11 cellular contexts compared by ENCODE assay signal in the genomic region with DNA sequence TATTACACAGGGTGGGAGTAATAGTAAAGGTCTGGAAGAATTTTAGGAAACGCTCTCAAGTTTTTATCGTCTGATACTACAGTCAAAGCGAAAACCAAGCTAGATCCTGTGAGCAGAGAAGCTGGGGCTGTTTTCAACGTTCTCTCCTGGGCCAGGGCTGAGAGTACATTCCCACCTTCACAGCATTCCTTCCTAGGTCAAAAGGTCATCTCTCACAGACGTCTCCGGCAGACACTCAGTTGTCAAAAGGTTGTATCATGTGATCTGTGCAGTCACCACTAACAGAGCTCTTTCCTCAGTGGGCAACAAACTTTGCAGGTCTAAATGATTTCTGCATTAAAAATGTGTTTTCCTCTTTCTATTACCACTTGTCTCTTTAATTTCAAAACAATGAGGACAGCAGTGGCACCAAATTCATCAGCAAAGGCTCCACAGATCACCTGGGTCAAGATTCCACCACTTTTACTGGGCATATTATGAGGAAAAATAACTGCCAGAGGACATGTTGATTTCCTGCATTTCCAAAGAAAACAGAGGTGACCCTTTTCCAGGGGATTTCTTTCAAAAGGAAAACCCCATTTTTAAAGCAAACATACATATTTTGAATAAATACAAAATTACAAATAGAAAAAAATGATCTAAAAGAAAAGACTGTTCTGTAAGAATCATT. TPM values are rescaled to one million over a fixed set of nuclear protein-coding genes. Genes with fewer than 3 reads are reported as not detected.
DNase-seq lines count a peak whose midpoint lies in the region; ATAC-seq, FAIRE-seq and TF ChIP-seq lines count a peak whose summit lies in the region.
"Had no signal": no experiment of that assay in that cellular context is flagged by ENCODE, and none has a peak within 500 bp of the region (broad histone marks: within the 10 kb centered on the region; RNA-seq: fewer than 3 reads in every experiment).

No MANE protein-coding gene starts in this region.

- H3K4me1 Mint-ChIP-seq in astrocyte (ENCODE audit: low read depth, unreplicated experiment) (peaks cover 20% of the 10 kb centered on the region), neural progenitor cell (peaks cover 37% of the 10 kb centered on the region)

- H3K9me3 Mint-ChIP-seq in astrocyte (ENCODE audit: unreplicated experiment) (no peaks in the 10 kb centered on the region), neural progenitor cell (no peaks in the 10 kb centered on the region)

- TF ChIP-seq POLR2A in ovary (IDR thresholded peaks at IDR 0.05) (no peak), thyroid gland (IDR thresholded peaks at IDR 0.05) (no peak)

- H3K36me3 ChIP-seq in astrocyte (ENCODE audit: insufficient read depth, low read length) (peaks cover 13% of the 10 kb centered on the region), neural progenitor cell (no peaks in the 10 kb centered on the region), ovary (no peaks in the 10 kb centered on the region), thyroid gland (no peaks in the 10 kb centered on the region)
- H3K36me3 ChIP-seq: MG63 had no signal

- H3K27ac ChIP-seq in astrocyte (ENCODE audit: low read depth, low read length) (peak overlapping the region; percentile 80), neural progenitor cell (peak overlapping the region; percentile 91), ovary (no peak overlapping the region), thyroid gland (no peak overlapping the region)

- no peak overlapping the region for H2AFZ ChIP-seq in astrocyte (ENCODE audit: low read depth, low read length)
- H2AFZ ChIP-seq in neural progenitor cell (replicated peaks): no peak overlapping the region

- TF ChIP-seq CTCF in astrocyte (IDR thresholded peaks at IDR 0.05; ENCODE audit: insufficient read depth, low read depth, low read length) (no peak), neural progenitor cell (IDR thresholded peaks at IDR 0.05) (no peak), ovary (IDR thresholded peaks at IDR 0.05) (no peak), thyroid gland (IDR thresholded peaks at IDR 0.05) (no peak)

- H3K9ac ChIP-seq in astrocyte (ENCODE audit: low read length) (peak overlapping the region; percentile 61), neural progenitor cell (no peak overlapping the region)

- H3K4me3 Mint-ChIP-seq in astrocyte (ENCODE audit: unreplicated experiment) (no peak overlapping the region), neural progenitor cell (no peak overlapping the region)

- ATAC-seq in left ventricle myocardium superior (peak; percentile 57), GM18502 (IDR thresholded peaks at IDR 0.05; ENCODE audit: poor library complexity, unreplicated experiment) (no peak)

- DNase-seq in ELF-1 (ENCODE audit: low read depth, low spot score): peak; percentile 83
- peak; percentile 37 for DNase-seq in astrocyte (ENCODE audit: low read depth)
- DNase-seq in left ventricle myocardium superior: no peak
- peak; percentile 70 for DNase-seq in neural progenitor cell (ENCODE audit: low spot score)
- no peak for DNase-seq in stimulated activated CD4-positive, alpha-beta T cell treated with anti-CD3 and anti-CD28 coated beads, Interleukin-2, amount 100 ng/mL, for 24 hours
- no peak for DNase-seq in ovary
- no peak for DNase-seq in thyroid gland
- DNase-seq: MG63, NCI-H2107 had no signal

- intact Hi-C loops in left ventricle myocardium superior (cut with micrococcal nuclease): no loop called here
- intact Hi-C loops in ovary (cut with DNase I): no loop called here
- intact Hi-C loops in thyroid gland (cut with DNase I): no loop called here

- peaks cover 34% of the 10 kb centered on the region for H3F3A ChIP-seq in neural progenitor cell (ENCODE audit: low read depth)

- no peaks in the 10 kb centered on the region for H3K27me3 ChIP-seq in astrocyte (ENCODE audit: insufficient read depth, low read length)
- H3K27me3 ChIP-seq in neural progenitor cell: no peaks in the 10 kb centered on the region
- no peaks in the 10 kb centered on the region for H3K27me3 ChIP-seq in ovary
- H3K27me3 ChIP-seq in thyroid gland: no peaks in the 10 kb centered on the region
- H3K27me3 ChIP-seq: MG63 had no signal

- H3K36me3 Mint-ChIP-seq in astrocyte (ENCODE audit: low read depth, unreplicated experiment): no peaks in the 10 kb centered on the region
- no peaks in the 10 kb centered on the region for H3K36me3 Mint-ChIP-seq in neural progenitor cell

- H3K4me2 ChIP-seq in astrocyte (ENCODE audit: low read length) (peak overlapping the region; percentile 48), neural progenitor cell (peak overlapping the region; percentile 69)

- WGBS in ovary, 3 donors: 59 to 61% (median 60%) methylated on average over 6 of the region's 6 CpGs
- WGBS in thyroid gland, 2 donors: 61 to 65% methylated on average over 6 of the region's 6 CpGs

- FAIRE-seq in astrocyte (lab: Jason Lieb, UNC): no peak
- FAIRE-seq: GM19239 had no signal

- H3K4me1 ChIP-seq in astrocyte (ENCODE audit: insufficient read depth, low read length) (peaks cover 37% of the 10 kb centered on the region), neural progenitor cell (peaks cover 43% of the 10 kb centered on the region), ovary (ENCODE audit: insufficient read depth) (peaks cover 3% of the 10 kb centered on the region), thyroid gland (peaks cover 0 to 5% of the 10 kb centered on the region in 2 donors)

- H3K27ac Mint-ChIP-seq in astrocyte (ENCODE audit: unreplicated experiment) (peak overlapping the region; percentile 48), neural progenitor cell (no peak overlapping the region)

- H3K4me3 ChIP-seq in astrocyte (ENCODE audit: insufficient read depth, low read depth, low read length) (no peak overlapping the region), neural progenitor cell (no peak overlapping the region), ovary (no peak overlapping the region), thyroid gland (replicated peaks in 1 of 3) (no peak overlapping the region)
- H3K4me3 ChIP-seq: MG63 had no signal

- no peak for TF ChIP-seq EP300 in ovary (IDR thresholded peaks at IDR 0.05)

- peaks cover 25% of the 10 kb centered on the region for H3K79me2 ChIP-seq in astrocyte (ENCODE audit: insufficient read depth, low read length)
- H3K79me2 ChIP-seq in neural progenitor cell (ENCODE audit: low read depth): no peaks in the 10 kb centered on the region

- H3K9me3 ChIP-seq in astrocyte (ENCODE audit: insufficient read depth, low read depth, low read length) (no peaks in the 10 kb centered on the region), neural progenitor cell (ENCODE audit: low read depth) (no peaks in the 10 kb centered on the region), ovary (no peaks in the 10 kb centered on the region), thyroid gland (no peaks in the 10 kb centered on the region)
- H3K9me3 ChIP-seq: MG63 had no signal

- H4K20me1 ChIP-seq in astrocyte (ENCODE audit: insufficient read depth, low read length): no peaks in the 10 kb centered on the region
- no peaks in the 10 kb centered on the region for H4K20me1 ChIP-seq in neural progenitor cell (ENCODE audit: low read depth)

- H3K27me3 Mint-ChIP-seq in astrocyte (ENCODE audit: low read depth, unreplicated experiment) (no peaks in the 10 kb centered on the region), neural progenitor cell (ENCODE audit: insufficient read depth, low read depth) (peaks cover 10% of the 10 kb centered on the region)

RNA-seq across cellular contexts. Expression of a gene that starts 41.9 kb away (rescaled TPM):
- total RNA-seq in astrocyte (30.9 and 35.6 TPM in 2 replicates), left ventricle myocardium superior (44.9 TPM), neural progenitor cell (ENCODE audit: low replicate concordance) (18.3 and 21.5 TPM in 2 replicates), ovary (10 to 100 TPM; 27.7 to 73.7 (median 47.7) TPM), thyroid gland (10 to 100 TPM; 14.8 to 28.4 (median 20.4) TPM)
- 10 to 100 TPM; 35.0 to 49.8 TPM for polyA plus RNA-seq in ovary

Comparison
In these comparisons a context has a peak if more than half of its experiments do, and no peak if none do; other contexts are left out.
1. DNase-seq: peak in ELF-1 (single experiment), astrocyte (single experiment) and neural progenitor cell (single experiment); none in left ventricle myocardium superior (single experiment), stimulated activated CD4-positive, alpha-beta T cell treated with anti-CD3 and anti-CD28 coated beads, Interleukin-2, amount 100 ng/mL, for 24 hours (0 of 2), ovary (0 of 5) and thyroid gland (0 of 2).
2. H3K27ac ChIP-seq: peak in astrocyte (single experiment) and neural progenitor cell (single experiment); none in ovary (0 of 2) and thyroid gland (0 of 3).